18 cellular contexts compared by ENCODE assay signal in the genomic region with DNA sequence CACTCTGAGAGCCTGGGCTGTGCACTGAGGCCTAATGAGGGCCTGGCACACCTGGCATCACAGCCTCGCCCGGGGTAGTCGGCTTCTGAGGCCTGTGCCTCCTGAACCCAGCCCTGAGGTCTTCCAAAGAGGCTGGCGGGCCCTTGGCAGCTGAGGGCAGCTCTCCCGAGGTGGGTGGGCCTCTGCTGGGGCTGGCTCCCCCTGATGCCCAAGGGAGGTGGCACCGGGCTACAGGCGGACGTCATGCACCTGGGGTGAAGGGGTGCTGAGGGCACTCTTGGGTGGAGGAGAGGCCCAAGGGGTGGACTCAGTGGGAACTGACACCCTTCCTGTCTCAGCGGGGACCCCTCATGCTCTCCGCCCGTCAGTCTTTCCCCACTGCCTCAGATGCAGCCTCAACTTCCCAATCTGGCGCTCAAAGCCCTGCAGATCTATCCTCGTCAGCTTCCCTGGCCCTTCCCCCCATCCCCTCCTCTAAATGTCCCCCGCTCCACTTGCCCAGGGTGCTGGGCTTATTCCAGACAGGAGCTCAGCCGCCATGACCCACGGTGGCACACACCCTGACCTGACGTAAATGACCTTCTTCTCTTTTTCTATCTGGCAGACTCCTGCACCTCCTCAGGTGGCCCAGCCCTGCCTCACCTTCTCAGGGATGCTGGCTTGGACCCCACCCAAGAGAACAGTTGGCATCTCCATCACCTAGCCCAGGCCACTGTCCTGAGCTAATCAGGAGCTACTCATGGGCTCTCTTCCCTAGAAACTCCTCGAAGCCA. TPM values are rescaled to one million over a fixed set of nuclear protein-coding genes. Genes with fewer than 3 reads are reported as not detected.
DNase-seq lines count a peak whose midpoint lies in the region; FAIRE-seq lines count a peak whose summit lies in the region.
"Had no signal": no experiment of that assay in that cellular context is flagged by ENCODE, and none has a peak within 500 bp of the region (broad histone marks: within the 10 kb centered on the region; RNA-seq: fewer than 3 reads in every experiment).

No MANE protein-coding gene starts in this region.

- H2BK12ac ChIP-seq in neuronal stem cell (ENCODE audit: low read length), result no peak overlapping the region

- no CpG with 5 or more reads among the region's 18 CpGs for WGBS in neuronal stem cell (ENCODE audit: extremely low coverage in 2 of 2, insufficient read length in 2 of 2, insufficient replicate concordance in 1 of 2), 2 donors

- peak overlapping the region; percentile 13 for H2BK15ac ChIP-seq in neuronal stem cell (ENCODE audit: low read length)

- H2AK5ac ChIP-seq in neuronal stem cell (ENCODE audit: low read depth, low read length), result peak overlapping the region; percentile 63

- H3K79me1 ChIP-seq in neuronal stem cell (ENCODE audit: low read depth, low read length), result no peaks in the 10 kb centered on the region

- no peak overlapping the region for H3K18ac ChIP-seq in neuronal stem cell (ENCODE audit: low read length)

- H4K8ac ChIP-seq in neuronal stem cell (ENCODE audit: low read depth, low read length), result no peak overlapping the region

- H3K14ac ChIP-seq in neuronal stem cell (ENCODE audit: low read length), result no peak overlapping the region

- no peak overlapping the region for H3K27ac ChIP-seq in SK-N-MC
- no peak overlapping the region for H3K27ac ChIP-seq in neuronal stem cell (replicated peaks; ENCODE audit: low read length)
- H3K27ac ChIP-seq: GM23248, PC-9 had no signal

- H3K36me3 ChIP-seq in SK-N-MC (ENCODE audit: insufficient read depth, low read length), result no peaks in the 10 kb centered on the region
- H3K36me3 ChIP-seq in neuronal stem cell (replicated peaks in 1 of 2; ENCODE audit: control insufficient read depth in 2 of 2, insufficient read depth in 2 of 2, low read length in 2 of 2), result no peaks in the 10 kb centered on the region

- peak; percentile 33 for DNase-seq in activated CD8-positive, alpha-beta memory T cell treated with anti-CD3 and anti-CD28 coated beads for 24 hours
- DNase-seq in activated CD8-positive, alpha-beta memory T cell treated with anti-CD3 and anti-CD28 coated beads, Interleukin-2, amount 50 U/mL, for 4 hours, result no peak
- DNase-seq in SK-N-MC (ENCODE audit: low read depth, low spot score) (no peak), neuronal stem cell (ENCODE audit: low spot score) (no peak), urothelium cell line (ENCODE audit: low spot score) (peak; percentile 7), NCI-H187 treated with DMSO at 0.1 percent for 48 hours (lab: John Stamatoyannopoulos, UW) (no peak), NCI-H748 (lab: John Stamatoyannopoulos, UW; ENCODE audit: unreplicated experiment) (no peak), amygdala (lab: John Stamatoyannopoulos, UW) (no peak)
- DNase-seq: 8988T, C1 segment of cervical spinal cord, GM23248, NCI-H1694, NCI-H345, NCI-H526 treated with DMSO at 0.1 percent for 48 hours, PC-9 had no signal

- no peaks in the 10 kb centered on the region for H3K9me3 ChIP-seq in SK-N-MC (ENCODE audit: low read depth, low read length)
- H3K9me3 ChIP-seq in neuronal stem cell (replicated peaks in 1 of 2; ENCODE audit: control insufficient read depth in 2 of 2, insufficient read depth in 1 of 2, low read depth in 1 of 2, low read length in 2 of 2), result no peaks in the 10 kb centered on the region

- H3K4me2 ChIP-seq in neuronal stem cell (ENCODE audit: insufficient read depth, low read length, poor library complexity, severe bottlenecking), result no peak overlapping the region
- H3K4me2 ChIP-seq: PC-9 had no signal

- H3K23ac ChIP-seq in neuronal stem cell (ENCODE audit: low read depth, low read length, poor library complexity), result peak overlapping the region; percentile 34

- H3K9ac ChIP-seq in SK-N-MC (ENCODE audit: insufficient read length) (peak overlapping the region; percentile 41), neuronal stem cell (ENCODE audit: low read depth, low read length, poor library complexity) (peak overlapping the region; percentile 27)
- H3K9ac ChIP-seq: GM23248 had no signal

- no peak overlapping the region for H2BK5ac ChIP-seq in neuronal stem cell (ENCODE audit: low read length)

- H3K4ac ChIP-seq in neuronal stem cell (ENCODE audit: low read length), result no peak overlapping the region

- H3K4me3 ChIP-seq in SK-N-MC (no peak overlapping the region), neuronal stem cell (ENCODE audit: low read length in 2 of 2) (no peak overlapping the region)
- H3K4me3 ChIP-seq: GM23248, PC-9 had no signal

- FAIRE-seq in urothelium cell line (lab: Jason Lieb, UNC), result no peak
- FAIRE-seq: GM12891, GM19239, HTR-8/SVneo had no signal

- H3K27me3 ChIP-seq in neuronal stem cell (ENCODE audit: control insufficient read depth in 3 of 3, insufficient read depth in 3 of 3, low read depth in 1 of 3, low read length in 3 of 3), result peaks cover 0 to 1% (median 0%) of the 10 kb centered on the region in 3 experiments

- peaks cover 0 to 4% of the 10 kb centered on the region in 2 donors for H3K4me1 ChIP-seq in neuronal stem cell (ENCODE audit: control insufficient read depth in 2 of 2, insufficient read depth in 1 of 2, low read depth in 1 of 2, low read length in 2 of 2)

- H2AFZ ChIP-seq in neuronal stem cell (ENCODE audit: low read length), result no peak overlapping the region
- H2AFZ ChIP-seq: GM23248, PC-9 had no signal

- H2BK120ac ChIP-seq in neuronal stem cell (ENCODE audit: low read depth, low read length), result no peak overlapping the region

- H4K91ac ChIP-seq in neuronal stem cell (ENCODE audit: low read depth, low read length, poor library complexity), result no peak overlapping the region

RNA-seq across cellular contexts. Expression of a gene that starts 38.2 kb away (rescaled TPM):
- not detected for polyA plus RNA-seq in neuronal stem cell (2013, experiment 1 of 2)
- not detected for polyA plus RNA-seq in neuronal stem cell (2013, experiment 2 of 2)
- polyA plus RNA-seq: GM23248 had no signal

Comparison
In these comparisons a context has a peak if more than half of its experiments do, and no peak if none do; other contexts are left out.
1. DNase-seq: peak in activated CD8-positive, alpha-beta memory T cell treated with anti-CD3 and anti-CD28 coated beads for 24 hours (single experiment) and urothelium cell line (single experiment); none in activated CD8-positive, alpha-beta memory T cell treated with anti-CD3 and anti-CD28 coated beads, Interleukin-2, amount 50 U/mL, for 4 hours (single experiment), SK-N-MC (single experiment), neuronal stem cell (single experiment), NCI-H187 treated with DMSO at 0.1 percent for 48 hours (single experiment), NCI-H748 (single experiment) and amygdala (0 of 56).